ENCODE assay signal across 8 cellular contexts in the genomic region with DNA sequence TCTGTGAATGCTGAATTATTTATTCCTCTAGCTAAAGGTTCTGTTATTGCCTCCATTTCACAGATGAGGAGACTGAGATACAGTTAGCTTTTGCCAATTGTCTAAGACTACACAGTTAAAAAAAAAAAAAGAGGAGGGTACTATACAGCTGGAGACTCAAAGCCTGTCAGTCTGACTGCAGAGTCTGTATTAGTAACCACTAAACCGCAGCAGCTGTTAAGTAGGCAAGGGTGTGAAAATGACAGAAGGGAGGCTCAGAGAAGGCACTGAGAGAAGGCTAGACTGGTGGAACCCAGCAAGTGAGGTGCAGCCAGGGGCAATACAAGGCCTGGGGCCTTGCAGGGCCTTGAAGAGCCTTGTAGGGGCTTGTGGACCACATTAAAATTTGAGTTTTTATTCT.
A peak's percentile ranks its signal among the peaks of the same experiment; 100 is the strongest.
DNase-seq lines count a peak whose midpoint lies in the region; ATAC-seq and TF ChIP-seq lines count a peak whose summit lies in the region.

No MANE protein-coding gene starts in this region.

- no peaks in the 10 kb centered on the region for H3K36me3 Mint-ChIP-seq in stimulated activated naive B cell treated with anti-CD40 and anti-IgM and Interleukin-4, amounts not matched to agents 10 μg/mL and 1 μg/mL and 100 μg/mL, for 72 hours

- DNase-seq in central memory CD4-positive, alpha-beta T cell = peak; percentile 75
- DNase-seq in cerebellar cortex (ENCODE audit: low spot score) (no peak), tibial nerve (ENCODE audit: low spot score in 2 of 2) (no peak), NCI-H446 treated with DMSO at 0.1 percent for 48 hours (lab: John Stamatoyannopoulos, UW) (no peak)
- no peak for DNase-seq in stimulated activated naive B cell treated with anti-CD40 and anti-IgM and Interleukin-4, amounts not matched to agents 10 μg/mL and 1 μg/mL and 100 μg/mL, for 72 hours

- H3K9me3 ChIP-seq in DOHH2 (ENCODE audit: control insufficient read depth, insufficient read depth, low read length) (no peaks in the 10 kb centered on the region), tibial nerve (no peaks in the 10 kb centered on the region)

- H3K27me3 ChIP-seq in DOHH2 (ENCODE audit: control insufficient read depth, low read length) (no peaks in the 10 kb centered on the region), tibial nerve (no peaks in the 10 kb centered on the region)

- H3K79me2 ChIP-seq in DOHH2 (ENCODE audit: control insufficient read depth, low read length) = no peaks in the 10 kb centered on the region

- H3K9me2 ChIP-seq in DOHH2 (replicated peaks; ENCODE audit: control insufficient read depth, low read length) = no peaks in the 10 kb centered on the region

- no peak for TF ChIP-seq EP300 in tibial nerve (IDR thresholded peaks at IDR 0.05)

- H3K27ac ChIP-seq in DOHH2 (ENCODE audit: low read depth, low read length) = peak overlapping the region; percentile 51
- H3K27ac ChIP-seq in tibial nerve = no peak overlapping the region

- peaks cover 54% of the 10 kb centered on the region for H3K4me1 ChIP-seq in DOHH2 (ENCODE audit: control insufficient read depth, low read length)
- H3K4me1 ChIP-seq in tibial nerve = peaks cover 0 to 4% (median 0%) of the 10 kb centered on the region in 4 donors

- no peaks in the 10 kb centered on the region for H4K20me1 ChIP-seq in DOHH2 (ENCODE audit: control insufficient read depth, insufficient read depth, low read depth, low read length)

- H3K36me3 ChIP-seq in DOHH2 (ENCODE audit: control insufficient read depth, low read length) (no peaks in the 10 kb centered on the region), tibial nerve (no peaks in the 10 kb centered on the region)

- peak overlapping the region; percentile 58 for H3K4me2 ChIP-seq in DOHH2 (ENCODE audit: low read length)

- ATAC-seq in GM19395 (IDR thresholded peaks at IDR 0.05; ENCODE audit: unreplicated experiment) = peak; percentile 95
- ATAC-seq in HG03432 (IDR thresholded peaks at IDR 0.05; ENCODE audit: unreplicated experiment) = peak; percentile 95
- ATAC-seq in stimulated activated naive B cell treated with anti-CD40 and anti-IgM and Interleukin-4, amounts not matched to agents 10 μg/mL and 1 μg/mL and 100 μg/mL, for 72 hours (replicated peaks) = no peak

- H3K27me3 Mint-ChIP-seq in stimulated activated naive B cell treated with anti-CD40 and anti-IgM and Interleukin-4, amounts not matched to agents 10 μg/mL and 1 μg/mL and 100 μg/mL, for 72 hours = peaks cover 10 to 18% of the 10 kb centered on the region in 2 donors

- H3K27ac Mint-ChIP-seq in stimulated activated naive B cell treated with anti-CD40 and anti-IgM and Interleukin-4, amounts not matched to agents 10 μg/mL and 1 μg/mL and 100 μg/mL, for 72 hours = no peak overlapping the region

- H3K4me3 ChIP-seq in DOHH2 (ENCODE audit: low read length) (peak overlapping the region; percentile 42), tibial nerve (no peak overlapping the region)

- no peak for TF ChIP-seq POLR2A in tibial nerve (IDR thresholded peaks at IDR 0.05)

- no peaks in the 10 kb centered on the region for H3F3A ChIP-seq in DOHH2 (ENCODE audit: control insufficient read depth, insufficient read depth)

- H3K4me3 Mint-ChIP-seq in stimulated activated naive B cell treated with anti-CD40 and anti-IgM and Interleukin-4, amounts not matched to agents 10 μg/mL and 1 μg/mL and 100 μg/mL, for 72 hours = no peak overlapping the region

- H3K9me3 Mint-ChIP-seq in stimulated activated naive B cell treated with anti-CD40 and anti-IgM and Interleukin-4, amounts not matched to agents 10 μg/mL and 1 μg/mL and 100 μg/mL, for 72 hours = no peaks in the 10 kb centered on the region

- H3K4me1 Mint-ChIP-seq in stimulated activated naive B cell treated with anti-CD40 and anti-IgM and Interleukin-4, amounts not matched to agents 10 μg/mL and 1 μg/mL and 100 μg/mL, for 72 hours = peaks cover 12 to 15% of the 10 kb centered on the region in 2 donors

- 87 to 88% methylated on average over 1 of the region's 1 CpG for WGBS in tibial nerve, 2 donors

- TF ChIP-seq CTCF in DOHH2 (IDR thresholded peaks at IDR 0.05; ENCODE audit: low read depth, low read length, poor library complexity, severe bottlenecking) (no peak), tibial nerve (IDR thresholded peaks at IDR 0.05) (no peak)

Comparison
In these comparisons a context has a peak if more than half of its experiments do, and no peak if none do; other contexts are left out.
1. ATAC-seq: peak in GM19395 (single experiment) and HG03432 (single experiment); none in stimulated activated naive B cell treated with anti-CD40 and anti-IgM and Interleukin-4, amounts not matched to agents 10 μg/mL and 1 μg/mL and 100 μg/mL, for 72 hours (0 of 2).